ENCODE assay signal across 1 cellular context in the genomic region with DNA sequence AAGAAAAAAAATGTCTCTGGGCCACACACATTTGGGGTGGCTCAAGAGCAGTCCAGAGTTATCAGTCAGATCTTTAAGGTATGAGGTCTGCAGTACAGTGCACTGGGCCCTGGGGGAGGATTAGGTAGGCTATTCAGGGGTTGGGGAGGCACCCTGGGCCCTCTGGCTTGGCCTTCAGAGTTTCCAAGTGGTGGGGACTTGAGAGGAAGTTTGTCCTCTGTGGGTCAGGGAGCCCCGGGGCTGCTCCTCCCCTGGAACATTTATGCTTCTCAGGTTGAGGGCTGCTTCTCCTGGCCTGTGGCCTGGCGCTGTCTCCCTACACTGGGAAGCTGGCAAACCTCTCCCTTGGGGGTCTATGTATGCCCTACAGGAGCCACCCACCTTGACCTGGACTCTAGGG.
TF ChIP-seq lines count a peak whose summit lies in the region.

No MANE protein-coding gene starts in this region.

TF ChIP-seq in K562, 482 proteins besides CTCF, POLR2A, EP300 and RAD21:
- no peak for TF ChIP-seq ZNF740 (CRISPR knock-in tag; IDR thresholded peaks at IDR 0.05)
- TF ChIP-seq ZNF740 (tag; IDR thresholded peaks at IDR 0.05), result no peak
- no peak for TF ChIP-seq ZKSCAN8 (CRISPR knock-in tag; IDR thresholded peaks at IDR 0.05)
- TF ChIP-seq CXXC5 (CRISPR knock-in tag; IDR thresholded peaks at IDR 0.05), result no peak
- no peak for TF ChIP-seq FOSL1 (tag; conservative IDR thresholded peaks at IDR 0.05)
- TF ChIP-seq SMAD4 (CRISPR knock-in tag; conservative IDR thresholded peaks at IDR 0.05), result no peak
- no peak for TF ChIP-seq PHF21A (IDR thresholded peaks at IDR 0.05; ENCODE audit: borderline replicate concordance, low read depth)
- no peak for TF ChIP-seq PHF8 (IDR thresholded peaks at IDR 0.05; ENCODE audit: borderline replicate concordance, low read length)
- TF ChIP-seq ZBTB5 (IDR thresholded peaks at IDR 0.05), result no peak
- TF ChIP-seq RUNX1 (IDR thresholded peaks at IDR 0.05; ENCODE audit: low read depth), result no peak
- no peak for TF ChIP-seq TAL1 (IDR thresholded peaks at IDR 0.05)
